ENCODE assay signal across 8 cellular contexts in genomic region chr14:83071888-83072501, GRCh38.
DNase-seq lines count a peak whose midpoint lies in the region; ATAC-seq and TF ChIP-seq lines count a peak whose summit lies in the region.

No MANE protein-coding gene starts in this region.

- intact Hi-C loops in left cardiac atrium (cut with DNase I), result no loop called here

- H3K4me2 ChIP-seq in DND-41 (ENCODE audit: insufficient read depth, low read length), result no peak overlapping the region

- H3K27ac ChIP-seq in DND-41 (ENCODE audit: low read length) (no peak overlapping the region), foreskin keratinocyte (no peak overlapping the region)

- H3K79me2 ChIP-seq in DND-41 (ENCODE audit: insufficient read depth, low read length), result no peaks in the 10 kb centered on the region

- H3K4me1 Mint-ChIP-seq in natural killer cell treated with Interleukin-12 subunit alpha and Interleukin-12 subunit beta and Interleukin-15 and Interleukin-18, amount 100 ng/mL, for 72 hours (ENCODE audit: low read depth in 2 of 2), result no peaks in the 10 kb centered on the region

- no peak overlapping the region for H3K4me3 Mint-ChIP-seq in natural killer cell treated with Interleukin-12 subunit alpha and Interleukin-12 subunit beta and Interleukin-15 and Interleukin-18, amount 100 ng/mL, for 72 hours

- TF ChIP-seq CTCF in DND-41 (IDR thresholded peaks at IDR 0.05; ENCODE audit: borderline replicate concordance, extremely low read depth, low read length, poor library complexity, severe bottlenecking) (peak; percentile 57), foreskin keratinocyte (conservative IDR thresholded peaks at IDR 0.05) (peak; percentile 69)

- H2AFZ ChIP-seq in DND-41 (ENCODE audit: low read depth, low read length), result no peak overlapping the region

- peaks cover 16% of the 10 kb centered on the region for H3K9me3 Mint-ChIP-seq in natural killer cell treated with Interleukin-12 subunit alpha and Interleukin-12 subunit beta and Interleukin-15 and Interleukin-18, amount 100 ng/mL, for 72 hours

- DNase-seq in DND-41 (no peak), NCI-H524 treated with DMSO at 0.1 percent for 48 hours (lab: John Stamatoyannopoulos, UW) (peak; percentile 19), foreskin keratinocyte (peak; percentile 6 to 46), left cardiac atrium (no peak)
- DNase-seq in activated CD4-positive, alpha-beta T cell treated with anti-CD3 and anti-CD28 coated beads, Interleukin-2, amount 50 U/mL, for 4 hours, result no peak
- no peak for DNase-seq in natural killer cell treated with Interleukin-12 subunit alpha and Interleukin-12 subunit beta and Interleukin-15 and Interleukin-18, amount 100 ng/mL, for 72 hours (ENCODE audit: low spot score)

- no peaks in the 10 kb centered on the region for H3K27me3 Mint-ChIP-seq in natural killer cell treated with Interleukin-12 subunit alpha and Interleukin-12 subunit beta and Interleukin-15 and Interleukin-18, amount 100 ng/mL, for 72 hours

- H3K36me3 Mint-ChIP-seq in natural killer cell treated with Interleukin-12 subunit alpha and Interleukin-12 subunit beta and Interleukin-15 and Interleukin-18, amount 100 ng/mL, for 72 hours, result no peaks in the 10 kb centered on the region

- H3K4me3 ChIP-seq in DND-41 (ENCODE audit: low read depth in 1 of 2, low read length in 2 of 2), result no peak overlapping the region

- ATAC-seq in DND-41 (ENCODE audit: insufficient read depth, low read depth) (no peak), HG02610 (IDR thresholded peaks at IDR 0.05; ENCODE audit: unreplicated experiment) (peak; percentile 67), foreskin keratinocyte (peak; percentile 71), left cardiac atrium (no peak), GM18517 (IDR thresholded peaks at IDR 0.05; ENCODE audit: unreplicated experiment) (no peak)
- ATAC-seq in natural killer cell treated with Interleukin-12 subunit alpha and Interleukin-12 subunit beta and Interleukin-15 and Interleukin-18, amount 100 ng/mL, for 72 hours, result no peak

- H3K4me1 ChIP-seq in DND-41 (ENCODE audit: insufficient read depth, low read length) (no peaks in the 10 kb centered on the region), foreskin keratinocyte (no peaks in the 10 kb centered on the region)

- H3K9ac ChIP-seq in DND-41 (ENCODE audit: low read depth, low read length), result no peak overlapping the region

- no peaks in the 10 kb centered on the region for H3K9me3 ChIP-seq in DND-41 (ENCODE audit: insufficient read depth, low read length, severe bottlenecking)

- H4K20me1 ChIP-seq in DND-41 (ENCODE audit: insufficient read depth, low read length), result no peaks in the 10 kb centered on the region

- H3K27me3 ChIP-seq in DND-41 (ENCODE audit: insufficient read depth, low read length, poor library complexity) (no peaks in the 10 kb centered on the region), foreskin keratinocyte (no peaks in the 10 kb centered on the region)

- no peak overlapping the region for H3K27ac Mint-ChIP-seq in natural killer cell treated with Interleukin-12 subunit alpha and Interleukin-12 subunit beta and Interleukin-15 and Interleukin-18, amount 100 ng/mL, for 72 hours

- no peaks in the 10 kb centered on the region for H3K36me3 ChIP-seq in DND-41 (ENCODE audit: insufficient read depth, low read length)

Comparison
In these comparisons a context has a peak if more than half of its experiments do, and no peak if none do; other contexts are left out.
1. ATAC-seq: peak in HG02610 (single experiment) and foreskin keratinocyte (single experiment); none in DND-41 (single experiment), left cardiac atrium (0 of 2), GM18517 (single experiment) and natural killer cell treated with Interleukin-12 subunit alpha and Interleukin-12 subunit beta and Interleukin-15 and Interleukin-18, amount 100 ng/mL, for 72 hours (0 of 2).
2. DNase-seq: peak in NCI-H524 treated with DMSO at 0.1 percent for 48 hours (single experiment) and foreskin keratinocyte (2 of 2); none in DND-41 (single experiment), activated CD4-positive, alpha-beta T cell treated with anti-CD3 and anti-CD28 coated beads, Interleukin-2, amount 50 U/mL, for 4 hours (0 of 2), left cardiac atrium (single experiment) and natural killer cell treated with Interleukin-12 subunit alpha and Interleukin-12 subunit beta and Interleukin-15 and Interleukin-18, amount 100 ng/mL, for 72 hours (single experiment).